8 cellular contexts compared by ENCODE assay signal in the genomic region with DNA sequence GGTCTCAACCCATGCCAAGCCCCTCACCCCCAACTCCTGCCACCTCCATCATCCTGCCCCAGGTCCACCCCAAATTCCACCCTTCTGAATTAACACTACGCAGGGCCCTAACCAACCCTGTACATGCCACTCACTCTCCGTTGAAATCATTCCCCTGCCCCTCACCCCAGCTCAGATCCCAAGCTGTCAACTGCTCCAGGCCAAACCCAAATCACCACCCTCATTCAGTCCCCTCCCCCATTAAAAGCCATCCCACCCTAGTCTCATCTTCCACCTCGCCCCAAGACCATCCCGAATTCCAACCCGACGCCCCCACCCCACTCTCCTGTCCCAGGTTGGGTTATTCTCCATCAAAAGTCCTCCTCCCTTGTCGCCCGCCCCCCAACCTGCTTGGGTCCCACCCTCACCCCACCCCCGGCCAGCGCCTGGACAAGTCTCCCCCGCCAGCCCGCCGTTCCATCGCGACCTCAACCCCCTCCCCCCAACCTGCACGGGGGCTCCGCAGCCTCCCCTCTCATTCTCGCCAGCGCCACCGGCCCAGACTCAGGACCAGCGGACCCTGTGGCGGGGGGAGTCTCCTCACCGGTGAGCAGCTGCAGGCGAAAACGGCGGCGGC. TPM values are rescaled to one million over a fixed set of nuclear protein-coding genes. Genes with fewer than 3 reads are reported as not detected.
DNase-seq lines count a peak whose midpoint lies in the region; ATAC-seq and TF ChIP-seq lines count a peak whose summit lies in the region.

No MANE protein-coding gene starts in this region.

- peak overlapping the region; percentile 80 for H3K4me3 Mint-ChIP-seq in WTC11

- peaks cover 43% of the 10 kb centered on the region for H3K4me1 Mint-ChIP-seq in WTC11

- ATAC-seq in WTC11 (no peak), omental fat pad (ENCODE audit: low FRiP score) (no peak), GM18858 (IDR thresholded peaks at IDR 0.05; ENCODE audit: unreplicated experiment) (no peak)

- no peaks in the 10 kb centered on the region for H3K27me3 Mint-ChIP-seq in WTC11 (ENCODE audit: low read depth)

- H3K9me3 Mint-ChIP-seq in WTC11, result peaks cover 2% of the 10 kb centered on the region

- H3K36me3 Mint-ChIP-seq in WTC11, result peaks cover 2% of the 10 kb centered on the region

- POLR2A ChIA-PET in WTC11 (lab: Charles Lee), result interaction anchor here (0.6 to 0.9 kb wide), 2 partner anchors 172 to 801 kb away, joined by 3 to 8 read pairs; a partner anchor contains a TSS

- TF ChIP-seq CTCF in WTC11 (IDR thresholded peaks at IDR 0.05), result no peak
- TF ChIP-seq CTCF in omental fat pad (IDR thresholded peaks at IDR 0.05), result no peak

- DNase-seq in activated CD4-positive, alpha-beta T cell treated with anti-CD3 and anti-CD28 coated beads for 48 hours, result peak; percentile 4
- DNase-seq in activated CD4-positive, alpha-beta T cell treated with anti-CD3 and anti-CD28 coated beads, Interleukin-2, amount 50 U/mL, for 1 hour, result no peak
- DNase-seq in WTC11 (ENCODE audit: low spot score) (no peak), germinal center (ENCODE audit: low spot score) (peak; percentile 2), putamen (ENCODE audit: low spot score) (peak; percentile 10), omental fat pad (ENCODE audit: low spot score) (no peak), NCI-H128 (lab: John Stamatoyannopoulos, UW; ENCODE audit: unreplicated experiment) (no peak)

- H3K27ac Mint-ChIP-seq in WTC11, result peak overlapping the region; percentile 8

- CTCF ChIA-PET in WTC11 (lab: Charles Lee), result interaction anchor here (1.1 to 1.6 kb wide), 4 partner anchors 28 to 119 kb away, joined by 3 to 10 read pairs (median 4); a partner anchor contains a TSS

TF ChIP-seq in WTC11, 78 proteins besides CTCF, POLR2A, EP300 and RAD21 (continues in another document):
- TF ChIP-seq, protein P1, sequence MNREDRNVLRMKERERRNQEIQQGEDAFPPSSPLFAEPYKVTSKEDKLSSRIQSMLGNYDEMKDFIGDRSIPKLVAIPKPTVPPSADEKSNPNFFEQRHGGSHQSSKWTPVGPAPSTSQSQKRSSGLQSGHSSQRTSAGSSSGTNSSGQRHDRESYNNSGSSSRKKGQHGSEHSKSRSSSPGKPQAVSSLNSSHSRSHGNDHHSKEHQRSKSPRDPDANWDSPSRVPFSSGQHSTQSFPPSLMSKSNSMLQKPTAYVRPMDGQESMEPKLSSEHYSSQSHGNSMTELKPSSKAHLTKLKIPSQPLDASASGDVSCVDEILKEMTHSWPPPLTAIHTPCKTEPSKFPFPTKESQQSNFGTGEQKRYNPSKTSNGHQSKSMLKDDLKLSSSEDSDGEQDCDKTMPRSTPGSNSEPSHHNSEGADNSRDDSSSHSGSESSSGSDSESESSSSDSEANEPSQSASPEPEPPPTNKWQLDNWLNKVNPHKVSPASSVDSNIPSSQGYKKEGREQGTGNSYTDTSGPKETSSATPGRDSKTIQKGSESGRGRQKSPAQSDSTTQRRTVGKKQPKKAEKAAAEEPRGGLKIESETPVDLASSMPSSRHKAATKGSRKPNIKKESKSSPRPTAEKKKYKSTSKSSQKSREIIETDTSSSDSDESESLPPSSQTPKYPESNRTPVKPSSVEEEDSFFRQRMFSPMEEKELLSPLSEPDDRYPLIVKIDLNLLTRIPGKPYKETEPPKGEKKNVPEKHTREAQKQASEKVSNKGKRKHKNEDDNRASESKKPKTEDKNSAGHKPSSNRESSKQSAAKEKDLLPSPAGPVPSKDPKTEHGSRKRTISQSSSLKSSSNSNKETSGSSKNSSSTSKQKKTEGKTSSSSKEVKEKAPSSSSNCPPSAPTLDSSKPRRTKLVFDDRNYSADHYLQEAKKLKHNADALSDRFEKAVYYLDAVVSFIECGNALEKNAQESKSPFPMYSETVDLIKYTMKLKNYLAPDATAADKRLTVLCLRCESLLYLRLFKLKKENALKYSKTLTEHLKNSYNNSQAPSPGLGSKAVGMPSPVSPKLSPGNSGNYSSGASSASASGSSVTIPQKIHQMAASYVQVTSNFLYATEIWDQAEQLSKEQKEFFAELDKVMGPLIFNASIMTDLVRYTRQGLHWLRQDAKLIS (CRISPR knock-in tag; IDR thresholded peaks at IDR 0.05; ENCODE audit: borderline replicate concordance), result no peak
- TF ChIP-seq, protein P2, sequence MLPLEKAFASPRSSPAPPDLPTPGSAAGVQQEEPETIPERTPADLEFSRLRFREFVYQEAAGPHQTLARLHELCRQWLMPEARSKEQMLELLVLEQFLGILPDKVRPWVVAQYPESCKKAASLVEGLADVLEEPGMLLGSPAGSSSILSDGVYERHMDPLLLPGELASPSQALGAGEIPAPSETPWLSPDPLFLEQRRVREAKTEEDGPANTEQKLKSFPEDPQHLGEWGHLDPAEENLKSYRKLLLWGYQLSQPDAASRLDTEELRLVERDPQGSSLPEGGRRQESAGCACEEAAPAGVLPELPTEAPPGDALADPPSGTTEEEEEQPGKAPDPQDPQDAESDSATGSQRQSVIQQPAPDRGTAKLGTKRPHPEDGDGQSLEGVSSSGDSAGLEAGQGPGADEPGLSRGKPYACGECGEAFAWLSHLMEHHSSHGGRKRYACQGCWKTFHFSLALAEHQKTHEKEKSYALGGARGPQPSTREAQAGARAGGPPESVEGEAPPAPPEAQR (CRISPR knock-in tag; IDR thresholded peaks at IDR 0.05), result no peak
- TF ChIP-seq RELA (CRISPR knock-in tag; IDR thresholded peaks at IDR 0.05; ENCODE audit: borderline replicate concordance) (no peak), GRHL2 (CRISPR knock-in tag; IDR thresholded peaks at IDR 0.05; ENCODE audit: insufficient replicate concordance, severe bottlenecking) (no peak), KAT7 (CRISPR knock-in tag; IDR thresholded peaks at IDR 0.05; ENCODE audit: borderline replicate concordance) (no peak), NFE2L1 (CRISPR knock-in tag; IDR thresholded peaks at IDR 0.05) (no peak), ZNF219 (CRISPR knock-in tag; IDR thresholded peaks at IDR 0.05; ENCODE audit: borderline replicate concordance) (no peak)
- TF ChIP-seq, protein P3, sequence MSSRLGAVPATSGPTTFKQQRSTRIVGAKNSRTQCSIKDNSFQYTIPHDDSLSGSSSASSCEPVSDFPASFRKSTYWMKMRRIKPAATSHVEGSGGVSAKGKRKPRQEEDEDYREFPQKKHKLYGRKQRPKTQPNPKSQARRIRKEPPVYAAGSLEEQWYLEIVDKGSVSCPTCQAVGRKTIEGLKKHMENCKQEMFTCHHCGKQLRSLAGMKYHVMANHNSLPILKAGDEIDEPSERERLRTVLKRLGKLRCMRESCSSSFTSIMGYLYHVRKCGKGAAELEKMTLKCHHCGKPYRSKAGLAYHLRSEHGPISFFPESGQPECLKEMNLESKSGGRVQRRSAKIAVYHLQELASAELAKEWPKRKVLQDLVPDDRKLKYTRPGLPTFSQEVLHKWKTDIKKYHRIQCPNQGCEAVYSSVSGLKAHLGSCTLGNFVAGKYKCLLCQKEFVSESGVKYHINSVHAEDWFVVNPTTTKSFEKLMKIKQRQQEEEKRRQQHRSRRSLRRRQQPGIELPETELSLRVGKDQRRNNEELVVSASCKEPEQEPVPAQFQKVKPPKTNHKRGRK (CRISPR knock-in tag; IDR thresholded peaks at IDR 0.05; ENCODE audit: borderline replicate concordance), result no peak
- TF ChIP-seq, protein P4, sequence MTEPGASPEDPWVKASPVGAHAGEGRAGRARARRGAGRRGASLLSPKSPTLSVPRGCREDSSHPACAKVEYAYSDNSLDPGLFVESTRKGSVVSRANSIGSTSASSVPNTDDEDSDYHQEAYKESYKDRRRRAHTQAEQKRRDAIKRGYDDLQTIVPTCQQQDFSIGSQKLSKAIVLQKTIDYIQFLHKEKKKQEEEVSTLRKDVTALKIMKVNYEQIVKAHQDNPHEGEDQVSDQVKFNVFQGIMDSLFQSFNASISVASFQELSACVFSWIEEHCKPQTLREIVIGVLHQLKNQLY (CRISPR knock-in tag; IDR thresholded peaks at IDR 0.05), result no peak
- TF ChIP-seq, protein P5, sequence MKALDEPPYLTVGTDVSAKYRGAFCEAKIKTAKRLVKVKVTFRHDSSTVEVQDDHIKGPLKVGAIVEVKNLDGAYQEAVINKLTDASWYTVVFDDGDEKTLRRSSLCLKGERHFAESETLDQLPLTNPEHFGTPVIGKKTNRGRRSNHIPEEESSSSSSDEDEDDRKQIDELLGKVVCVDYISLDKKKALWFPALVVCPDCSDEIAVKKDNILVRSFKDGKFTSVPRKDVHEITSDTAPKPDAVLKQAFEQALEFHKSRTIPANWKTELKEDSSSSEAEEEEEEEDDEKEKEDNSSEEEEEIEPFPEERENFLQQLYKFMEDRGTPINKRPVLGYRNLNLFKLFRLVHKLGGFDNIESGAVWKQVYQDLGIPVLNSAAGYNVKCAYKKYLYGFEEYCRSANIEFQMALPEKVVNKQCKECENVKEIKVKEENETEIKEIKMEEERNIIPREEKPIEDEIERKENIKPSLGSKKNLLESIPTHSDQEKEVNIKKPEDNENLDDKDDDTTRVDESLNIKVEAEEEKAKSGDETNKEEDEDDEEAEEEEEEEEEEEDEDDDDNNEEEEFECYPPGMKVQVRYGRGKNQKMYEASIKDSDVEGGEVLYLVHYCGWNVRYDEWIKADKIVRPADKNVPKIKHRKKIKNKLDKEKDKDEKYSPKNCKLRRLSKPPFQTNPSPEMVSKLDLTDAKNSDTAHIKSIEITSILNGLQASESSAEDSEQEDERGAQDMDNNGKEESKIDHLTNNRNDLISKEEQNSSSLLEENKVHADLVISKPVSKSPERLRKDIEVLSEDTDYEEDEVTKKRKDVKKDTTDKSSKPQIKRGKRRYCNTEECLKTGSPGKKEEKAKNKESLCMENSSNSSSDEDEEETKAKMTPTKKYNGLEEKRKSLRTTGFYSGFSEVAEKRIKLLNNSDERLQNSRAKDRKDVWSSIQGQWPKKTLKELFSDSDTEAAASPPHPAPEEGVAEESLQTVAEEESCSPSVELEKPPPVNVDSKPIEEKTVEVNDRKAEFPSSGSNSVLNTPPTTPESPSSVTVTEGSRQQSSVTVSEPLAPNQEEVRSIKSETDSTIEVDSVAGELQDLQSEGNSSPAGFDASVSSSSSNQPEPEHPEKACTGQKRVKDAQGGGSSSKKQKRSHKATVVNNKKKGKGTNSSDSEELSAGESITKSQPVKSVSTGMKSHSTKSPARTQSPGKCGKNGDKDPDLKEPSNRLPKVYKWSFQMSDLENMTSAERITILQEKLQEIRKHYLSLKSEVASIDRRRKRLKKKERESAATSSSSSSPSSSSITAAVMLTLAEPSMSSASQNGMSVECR (CRISPR knock-in tag; IDR thresholded peaks at IDR 0.05; ENCODE audit: borderline replicate concordance), result no peak
- TF ChIP-seq, protein P6, sequence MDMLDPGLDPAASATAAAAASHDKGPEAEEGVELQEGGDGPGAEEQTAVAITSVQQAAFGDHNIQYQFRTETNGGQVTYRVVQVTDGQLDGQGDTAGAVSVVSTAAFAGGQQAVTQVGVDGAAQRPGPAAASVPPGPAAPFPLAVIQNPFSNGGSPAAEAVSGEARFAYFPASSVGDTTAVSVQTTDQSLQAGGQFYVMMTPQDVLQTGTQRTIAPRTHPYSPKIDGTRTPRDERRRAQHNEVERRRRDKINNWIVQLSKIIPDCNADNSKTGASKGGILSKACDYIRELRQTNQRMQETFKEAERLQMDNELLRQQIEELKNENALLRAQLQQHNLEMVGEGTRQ (CRISPR knock-in tag; IDR thresholded peaks at IDR 0.05), result no peak

RNA-seq across cellular contexts. Expression of a gene that starts 0.5 kb away (rescaled TPM):
- total RNA-seq in WTC11 (2021), result 23.6 to 25.9 TPM (median 24.2 TPM) in 3 replicates
- 10 to 100 TPM; 13.9 to 30.9 (median 21.0) TPM for total RNA-seq in omental fat pad

RNA-seq across cellular contexts. Expression of a gene that starts 48.9 kb away (rescaled TPM):
- total RNA-seq in WTC11 (2021) (11.4 to 15.8 TPM (median 12.0 TPM) in 3 replicates), omental fat pad (1 to 10 TPM; 1.1 to 8.2 (median 4.2) TPM)

Comparison
In these comparisons a context has a peak if more than half of its experiments do, and no peak if none do; other contexts are left out.
1. DNase-seq: peak in activated CD4-positive, alpha-beta T cell treated with anti-CD3 and anti-CD28 coated beads for 48 hours (single experiment), germinal center (single experiment) and putamen (single experiment); none in activated CD4-positive, alpha-beta T cell treated with anti-CD3 and anti-CD28 coated beads, Interleukin-2, amount 50 U/mL, for 1 hour (single experiment), WTC11 (single experiment), omental fat pad (single experiment) and NCI-H128 (single experiment).